ENCODE assay signal across 17 cellular contexts in the genomic region with DNA sequence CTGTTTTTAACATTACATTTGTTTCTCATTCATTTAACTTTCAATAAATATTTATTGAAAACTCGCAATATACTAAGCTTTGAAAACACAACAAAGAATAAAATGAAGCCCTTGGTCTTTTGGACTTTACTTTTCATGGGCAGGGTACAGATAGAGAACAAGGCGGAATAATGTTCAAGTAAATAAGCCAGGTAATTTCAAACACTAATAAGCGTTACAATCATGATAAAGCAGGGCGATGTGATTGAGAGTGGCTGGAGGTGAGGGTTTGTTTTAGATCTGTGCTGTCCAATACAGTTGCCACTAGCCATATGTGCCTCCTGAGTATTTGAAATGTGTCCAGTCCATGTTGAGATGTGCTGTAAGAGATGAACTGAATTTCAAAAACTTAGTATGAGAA.
"Had no signal": no experiment of that assay in that cellular context is flagged by ENCODE, and none has a peak within 500 bp of the region (broad histone marks: within the 10 kb centered on the region; RNA-seq: fewer than 3 reads in every experiment).

No MANE protein-coding gene starts in this region.

- H3K27ac ChIP-seq: coronary artery, gastroesophageal sphincter, ovary, testis, tibial nerve had no signal

- H3K4me1 ChIP-seq: gastroesophageal sphincter had no signal

- H3K36me3 ChIP-seq: gastroesophageal sphincter, ovary, tibial nerve had no signal

- H3K9me3 ChIP-seq: gastroesophageal sphincter, mucosa of descending colon, ovary, testis, tibial nerve had no signal

- DNase-seq: central memory CD4-positive, alpha-beta T cell; effector CD8-positive, alpha-beta T cell; glutamatergic neuron; immature natural killer cell; left colon; mucosa of descending colon; naive thymus-derived CD8-positive, alpha-beta T cell; ovary; right cardiac atrium; stimulated activated CD4-positive, alpha-beta T cell treated with anti-CD3 and anti-CD28 coated beads, Interleukin-4, amount 100 ng/mL, for 1 hour; stimulated activated CD8-positive, alpha-beta memory T cell treated with anti-CD3 and anti-CD28 coated beads, Interleukin-4, amount 100 ng/mL, for 48 hours; stimulated activated naive CD8-positive, alpha-beta T cell treated with anti-CD3 and anti-CD28 coated beads, Interleukin-15, Interleukin-2, amounts not matched to agents 100 U/mL and 50 U/mL, for 24 hours; testis had no signal

- ATAC-seq: gastroesophageal sphincter; left colon; mucosa of descending colon; naive thymus-derived CD8-positive, alpha-beta T cell; right cardiac atrium; stimulated activated effector memory CD8-positive, alpha-beta T cell treated with anti-CD3 and anti-CD28 coated beads, Interleukin-12 subunit alpha, Interleukin-12 subunit beta, amount 100 ng/mL, for 72 hours; stimulated activated naive CD8-positive, alpha-beta T cell treated with anti-CD3 and anti-CD28 coated beads, Interleukin-15, Interleukin-2, amounts not matched to agents 100 U/mL and 50 U/mL, for 24 hours had no signal

- H3K27me3 ChIP-seq: gastroesophageal sphincter, ovary, testis, tibial nerve had no signal

- H3K4me3 ChIP-seq: coronary artery, gastroesophageal sphincter, mucosa of descending colon, ovary, testis, tibial nerve had no signal
